Comparison of ENCODE assay signal across 23 cellular contexts in the genomic region with DNA sequence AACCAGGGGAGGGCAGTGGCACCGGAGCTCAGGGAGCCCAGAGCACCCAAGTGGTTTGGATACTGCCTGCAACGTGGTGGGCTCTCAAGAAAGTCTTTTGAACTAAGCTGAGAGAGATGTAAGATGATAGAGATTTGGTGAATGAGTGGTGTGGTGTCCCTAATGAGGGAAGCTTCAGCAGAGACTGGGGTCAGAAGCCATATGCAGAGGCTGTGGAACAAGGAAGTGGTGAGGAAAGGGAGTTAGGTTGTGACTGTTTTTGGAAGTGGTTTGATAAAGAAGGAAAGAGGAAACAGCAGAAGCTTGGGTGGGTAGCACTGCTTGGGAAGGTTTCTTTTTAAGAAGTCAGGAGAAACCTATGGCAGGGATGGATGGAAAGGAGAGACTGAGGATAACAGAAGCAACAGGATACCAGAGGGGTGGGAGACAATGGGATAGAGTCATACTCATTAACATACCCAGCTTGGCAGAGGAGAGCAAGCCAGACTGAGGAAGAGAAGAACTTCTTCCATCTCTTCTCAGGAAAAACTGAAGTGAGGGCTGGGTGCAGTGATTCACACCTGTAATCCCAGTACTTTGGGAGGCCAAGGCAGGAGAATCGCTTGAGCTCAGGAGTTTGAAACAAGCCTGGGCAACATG. TPM values are rescaled to one million over a fixed set of nuclear protein-coding genes. Genes with fewer than 3 reads are reported as not detected.
DNase-seq lines count a peak whose midpoint lies in the region; ATAC-seq and TF ChIP-seq lines count a peak whose summit lies in the region.
"Had no signal": no experiment of that assay in that cellular context is flagged by ENCODE, and none has a peak within 500 bp of the region (broad histone marks: within the 10 kb centered on the region; RNA-seq: fewer than 3 reads in every experiment).

No MANE protein-coding gene starts in this region.

- no peaks in the 10 kb centered on the region for H4K20me1 ChIP-seq in DND-41 (ENCODE audit: insufficient read depth, low read length)

- H3K4me2 ChIP-seq in DND-41 (ENCODE audit: insufficient read depth, low read length): no peak overlapping the region

- H3K27ac ChIP-seq in DND-41 (ENCODE audit: low read length) (no peak overlapping the region), colonic mucosa (no peak overlapping the region)
- H3K27ac ChIP-seq: tibial artery had no signal

- peaks cover 5% of the 10 kb centered on the region; the same call in 1 of the 2 replicates for H3K36me3 ChIP-seq in DND-41 (ENCODE audit: insufficient read depth, low read length)
- no peaks in the 10 kb centered on the region for H3K36me3 ChIP-seq in colonic mucosa
- H3K36me3 ChIP-seq: tibial artery had no signal

- H3K27ac Mint-ChIP-seq in activated T-helper 17 cell treated with anti-CD3 and anti-CD28 coated beads, Interleukin-2, amount 50 U/mL, for 72 hours: peak overlapping the region; percentile 9
- H3K27ac Mint-ChIP-seq: activated naive CD4-positive, alpha-beta T cell treated with anti-CD3 and anti-CD28 coated beads, Interleukin-2, amount 50 U/mL, for 24 hours; activated T-helper 1 cell treated with anti-CD3 and anti-CD28 coated beads, Interleukin-12 subunit alpha, Interleukin-12 subunit beta, Interleukin-2, Interleukin-4 antibody, amounts not matched to agents 30 ng/mL and 10 ng/mL and 1 ng/mL, durations not matched to agents 14 hours and 24 hours and 36 hours; memory B cell; stimulated activated naive CD8-positive, alpha-beta T cell treated with anti-CD3 and anti-CD28 coated beads, Interleukin-15, amount 100 ng/mL, for 72 hours had no signal

- no peak for TF ChIP-seq POLR2A in NB4 (IDR thresholded peaks at IDR 0.05; ENCODE audit: extremely low read depth, insufficient read length)

- no peaks in the 10 kb centered on the region for H3K9me3 Mint-ChIP-seq in activated T-helper 17 cell treated with anti-CD3 and anti-CD28 coated beads, Interleukin-2, amount 50 U/mL, for 72 hours
- H3K9me3 Mint-ChIP-seq: activated naive CD4-positive, alpha-beta T cell treated with anti-CD3 and anti-CD28 coated beads, Interleukin-2, amount 50 U/mL, for 24 hours; activated T-helper 1 cell treated with anti-CD3 and anti-CD28 coated beads, Interleukin-12 subunit alpha, Interleukin-12 subunit beta, Interleukin-2, Interleukin-4 antibody, amounts not matched to agents 30 ng/mL and 10 ng/mL and 1 ng/mL, durations not matched to agents 14 hours and 24 hours and 36 hours; CD4-positive, CD25-positive, alpha-beta regulatory T cell; central memory CD8-positive, alpha-beta T cell; memory B cell; stimulated activated naive CD8-positive, alpha-beta T cell treated with anti-CD3 and anti-CD28 coated beads, Interleukin-15, amount 100 ng/mL, for 72 hours had no signal

- H3K4me1 ChIP-seq in DND-41 (ENCODE audit: insufficient read depth, low read length): no peaks in the 10 kb centered on the region
- no peaks in the 10 kb centered on the region for H3K4me1 ChIP-seq in colonic mucosa
- H3K4me1 ChIP-seq: tibial artery had no signal

- ATAC-seq in DND-41 (ENCODE audit: insufficient read depth, low read depth) (peak; percentile 70), HG03469 (IDR thresholded peaks at IDR 0.05; ENCODE audit: unreplicated experiment) (no peak), GM18907 (IDR thresholded peaks at IDR 0.05; ENCODE audit: unreplicated experiment) (no peak)
- no peak for ATAC-seq in activated T-helper 17 cell treated with anti-CD3 and anti-CD28 coated beads, Interleukin-2, amount 50 U/mL, for 72 hours (replicated peaks)
- ATAC-seq: Right ventricle myocardium inferior; sciatic nerve; stimulated activated naive CD8-positive, alpha-beta T cell treated with anti-CD3 and anti-CD28 coated beads, Interleukin-15, amount 100 ng/mL, for 72 hours had no signal

- H3K79me2 ChIP-seq in DND-41 (ENCODE audit: insufficient read depth, low read length): no peaks in the 10 kb centered on the region

- H3K27me3 ChIP-seq in DND-41 (ENCODE audit: insufficient read depth, low read length, poor library complexity): no peaks in the 10 kb centered on the region
- H3K27me3 ChIP-seq in colonic mucosa: no peaks in the 10 kb centered on the region
- H3K27me3 ChIP-seq: tibial artery had no signal

- H3K27me3 Mint-ChIP-seq in activated T-helper 17 cell treated with anti-CD3 and anti-CD28 coated beads, Interleukin-2, amount 50 U/mL, for 72 hours: peaks cover 7% of the 10 kb centered on the region
- H3K27me3 Mint-ChIP-seq: activated naive CD4-positive, alpha-beta T cell treated with anti-CD3 and anti-CD28 coated beads, Interleukin-2, amount 50 U/mL, for 24 hours; CD4-positive, CD25-positive, alpha-beta regulatory T cell; central memory CD8-positive, alpha-beta T cell; stimulated activated naive CD8-positive, alpha-beta T cell treated with anti-CD3 and anti-CD28 coated beads, Interleukin-15, amount 100 ng/mL, for 72 hours had no signal

- H3K4me1 Mint-ChIP-seq in activated T-helper 17 cell treated with anti-CD3 and anti-CD28 coated beads, Interleukin-2, amount 50 U/mL, for 72 hours: peaks cover 8% of the 10 kb centered on the region
- H3K4me1 Mint-ChIP-seq: CD4-positive, CD25-positive, alpha-beta regulatory T cell; central memory CD8-positive, alpha-beta T cell; memory B cell; stimulated activated naive CD8-positive, alpha-beta T cell treated with anti-CD3 and anti-CD28 coated beads, Interleukin-15, amount 100 ng/mL, for 72 hours had no signal

- H3K9me3 ChIP-seq in DND-41 (ENCODE audit: insufficient read depth, low read length, severe bottlenecking) (no peaks in the 10 kb centered on the region), colonic mucosa (no peaks in the 10 kb centered on the region)
- H3K9me3 ChIP-seq: tibial artery had no signal

- no peak overlapping the region for H2AFZ ChIP-seq in DND-41 (ENCODE audit: low read depth, low read length)

- no peak for TF ChIP-seq CTCF in DND-41 (IDR thresholded peaks at IDR 0.05; ENCODE audit: borderline replicate concordance, extremely low read depth, low read length, poor library complexity, severe bottlenecking)
- TF ChIP-seq CTCF in NB4 (IDR thresholded peaks at IDR 0.05; ENCODE audit: low read depth, low read length): no peak
- no peak for TF ChIP-seq CTCF in colonic mucosa (IDR thresholded peaks at IDR 0.05)

- H3K4me3 ChIP-seq in DND-41 (ENCODE audit: low read depth in 1 of 2, low read length in 2 of 2): no peak overlapping the region
- no peak overlapping the region for H3K4me3 ChIP-seq in NB4 (ENCODE audit: low read depth, low read length)
- no peak overlapping the region for H3K4me3 ChIP-seq in colonic mucosa
- H3K4me3 ChIP-seq: tibial artery had no signal

- no peak overlapping the region for H3K9ac ChIP-seq in DND-41 (ENCODE audit: low read depth, low read length)
- no peak overlapping the region for H3K9ac ChIP-seq in colonic mucosa (ENCODE audit: low read depth in 2 of 2, low read length in 2 of 2)

- DNase-seq in Ammon's horn (ENCODE audit: low spot score): peak; percentile 15
- peak; percentile 14 for DNase-seq in DND-41
- DNase-seq in NB4 (ENCODE audit: low read depth): peak; percentile 11
- no peak for DNase-seq in RKO (ENCODE audit: low spot score)
- no peak for DNase-seq in colonic mucosa
- DNase-seq: activated CD4-positive, alpha-beta T cell treated with anti-CD3 and anti-CD28 coated beads for 4 hours; CD4-positive, CD25-positive, alpha-beta regulatory T cell; NCI-H1417; NCI-H2081; NCI-H748 treated with DMSO at 0.1 percent for 48 hours; stimulated activated CD4-positive, alpha-beta T cell treated with anti-CD3 and anti-CD28 coated beads, Interleukin-4, amount 100 ng/mL, for 4 hours; stimulated activated naive CD8-positive, alpha-beta T cell treated with anti-CD3 and anti-CD28 coated beads, Interleukin-15, amount 100 ng/mL, for 72 hours; tibial artery had no signal

- intact Hi-C loops in colonic mucosa (cut with DNase I): no loop called here

- H3K4me3 Mint-ChIP-seq in activated T-helper 17 cell treated with anti-CD3 and anti-CD28 coated beads, Interleukin-2, amount 50 U/mL, for 72 hours: no peak overlapping the region
- H3K4me3 Mint-ChIP-seq: activated naive CD4-positive, alpha-beta T cell treated with anti-CD3 and anti-CD28 coated beads, Interleukin-2, amount 50 U/mL, for 24 hours; activated T-helper 1 cell treated with anti-CD3 and anti-CD28 coated beads, Interleukin-12 subunit alpha, Interleukin-12 subunit beta, Interleukin-2, Interleukin-4 antibody, amounts not matched to agents 30 ng/mL and 10 ng/mL and 1 ng/mL, durations not matched to agents 14 hours and 24 hours and 36 hours; CD4-positive, CD25-positive, alpha-beta regulatory T cell; central memory CD8-positive, alpha-beta T cell; memory B cell; stimulated activated naive CD8-positive, alpha-beta T cell treated with anti-CD3 and anti-CD28 coated beads, Interleukin-15, amount 100 ng/mL, for 72 hours had no signal

- H3K36me3 Mint-ChIP-seq in activated T-helper 17 cell treated with anti-CD3 and anti-CD28 coated beads, Interleukin-2, amount 50 U/mL, for 72 hours (ENCODE audit: low read depth): no peaks in the 10 kb centered on the region
- H3K36me3 Mint-ChIP-seq: CD4-positive, CD25-positive, alpha-beta regulatory T cell had no signal

RNA-seq across cellular contexts. Expression of gene SLC4A8, which starts 24.1 kb away (rescaled TPM):
- total RNA-seq in activated T-helper 17 cell treated with anti-CD3 and anti-CD28 coated beads, Interleukin-2, amount 50 U/mL, for 72 hours: 1 to 10 TPM; 2.2 to 8.0 TPM
- total RNA-seq in colonic mucosa: 1 to 10 TPM in 1 of 2 donors, under 1 TPM in 1; 0.59 to 1.1 TPM

RNA-seq across cellular contexts. Expression of gene GALNT6, which starts 57.5 kb away (rescaled TPM):
- total RNA-seq in activated T-helper 17 cell treated with anti-CD3 and anti-CD28 coated beads, Interleukin-2, amount 50 U/mL, for 72 hours: 1 to 10 TPM; 6.2 to 7.2 TPM
- total RNA-seq in colonic mucosa: 10 to 100 TPM; 24.7 to 27.1 TPM
- total RNA-seq: LHCN-M2 had no signal

Comparison
In these comparisons a context has a peak if more than half of its experiments do, and no peak if none do; other contexts are left out.
1. DNase-seq: peak in Ammon's horn (single experiment), DND-41 (single experiment) and NB4 (single experiment); none in RKO (single experiment) and colonic mucosa (single experiment).